Comparison of ENCODE assay signal across 17 cellular contexts in genomic region chr13:39350461-39350881, GRCh38.
DNase-seq lines count a peak whose midpoint lies in the region; ATAC-seq, FAIRE-seq and TF ChIP-seq lines count a peak whose summit lies in the region.
"Had no signal": no experiment of that assay in that cellular context is flagged by ENCODE, and none has a peak within 500 bp of the region (broad histone marks: within the 10 kb centered on the region; RNA-seq: fewer than 3 reads in every experiment).

No MANE protein-coding gene starts in this region.

- H3K36me3 ChIP-seq in small intestine (ENCODE audit: control insufficient read depth in 2 of 2, insufficient read depth in 2 of 2, low read length in 2 of 2) = no peaks in the 10 kb centered on the region
- H3K36me3 ChIP-seq: BLaER1, upper lobe of right lung had no signal

- H3K4me3 ChIP-seq in choroid plexus epithelial cell (ENCODE audit: low read depth, low read length) = no peak overlapping the region
- no peak overlapping the region for H3K4me3 ChIP-seq in small intestine (ENCODE audit: low read depth in 1 of 2, low read length in 2 of 2)
- H3K4me3 ChIP-seq: BLaER1, upper lobe of right lung had no signal

- no peak for TF ChIP-seq CTCF in choroid plexus epithelial cell (conservative IDR thresholded peaks at IDR 0.05; ENCODE audit: low read depth, low read length)

- DNase-seq in choroid plexus epithelial cell (ENCODE audit: low read depth) = peak; percentile 17
- DNase-seq in kidney tubule cell (ENCODE audit: low spot score) = peak; percentile 25
- DNase-seq in small intestine = peak; percentile 30
- DNase-seq in erythroblast (lab: John Stamatoyannopoulos, UW) = no peak
- no peak for DNase-seq in mesenteric fat pad (ENCODE audit: low spot score)
- DNase-seq: activated CD4-positive, alpha-beta T cell treated with anti-CD3 and anti-CD28 coated beads for 1 hour; cortex of kidney; mesenchymal stem cell; NCI-H1048; NCI-H526 treated with DMSO at 0.1 percent for 48 hours; posterior cingulate gyrus; stimulated activated CD4-positive, alpha-beta T cell treated with anti-CD3 and anti-CD28 coated beads, Interleukin-2, amount 100 ng/mL, for 24 hours; T-helper 17 cell; upper lobe of right lung had no signal

- no peak for TF ChIP-seq RAD21 in Ishikawa (IDR thresholded peaks at IDR 0.05; ENCODE audit: low read depth)

- FAIRE-seq in small intestine (lab: Jason Lieb, UNC) = peak; percentile 67

- TF ChIP-seq POLR2A in erythroblast (IDR thresholded peaks at IDR 0.05; ENCODE audit: low read length) = no peak

- H3K4me1 ChIP-seq in small intestine (ENCODE audit: control insufficient read depth in 2 of 2, insufficient read depth in 1 of 2, low read depth in 1 of 2, low read length in 1 of 2) = peaks cover 2 to 4% of the 10 kb centered on the region in 2 donors

- H3K27me3 ChIP-seq in small intestine (ENCODE audit: control insufficient read depth in 2 of 2, insufficient read depth in 2 of 2, low read length in 2 of 2) = no peaks in the 10 kb centered on the region
- H3K27me3 ChIP-seq: BLaER1, upper lobe of right lung had no signal

- no peaks in the 10 kb centered on the region for H3K9me3 ChIP-seq in small intestine (ENCODE audit: control insufficient read depth, low read depth)
- H3K9me3 ChIP-seq: BLaER1, upper lobe of right lung had no signal

- no peak for ATAC-seq in GM21515 (IDR thresholded peaks at IDR 0.05; ENCODE audit: unreplicated experiment)
- ATAC-seq: T-helper 17 cell, upper lobe of right lung had no signal

- peak overlapping the region in 1 of 2 donors; percentile 48 for H3K27ac ChIP-seq in small intestine (ENCODE audit: low read depth in 1 of 2, low read length in 1 of 2)
- H3K27ac ChIP-seq: BLaER1, upper lobe of right lung had no signal

- TF ChIP-seq EP300 in Ishikawa (IDR thresholded peaks at IDR 0.05; ENCODE audit: borderline replicate concordance) = peak; percentile 62; the same call in 1 of the 2 replicates

- 11 to 28% (median 23%) methylated on average over 3 of the region's 3 CpGs for WGBS in small intestine, 3 donors

TF ChIP-seq in Ishikawa, 13 proteins besides CTCF, POLR2A, EP300 and RAD21:
- TF ChIP-seq TEAD4 (IDR thresholded peaks at IDR 0.05) = peak; percentile 45; the same call in 1 of the 2 replicates
- TF ChIP-seq YY1 (IDR thresholded peaks at IDR 0.05; ENCODE audit: low read depth) = no peak
- no peak for TF ChIP-seq USF1 (IDR thresholded peaks at IDR 0.05)
- TF ChIP-seq TCF12 (IDR thresholded peaks at IDR 0.05; ENCODE audit: low read depth) = peak; percentile 62; the same call in 1 of the 2 replicates
- TF ChIP-seq TAF1 (IDR thresholded peaks at IDR 0.05; ENCODE audit: low read depth) = no peak
- peak; percentile 69 for TF ChIP-seq NFIC (IDR thresholded peaks at IDR 0.05)

Comparison
In these comparisons a context has a peak if more than half of its experiments do, and no peak if none do; other contexts are left out.
1. DNase-seq: peak in choroid plexus epithelial cell (single experiment), kidney tubule cell (single experiment) and small intestine (single experiment); none in erythroblast (0 of 2) and mesenteric fat pad (single experiment).